In the genomic region with DNA sequence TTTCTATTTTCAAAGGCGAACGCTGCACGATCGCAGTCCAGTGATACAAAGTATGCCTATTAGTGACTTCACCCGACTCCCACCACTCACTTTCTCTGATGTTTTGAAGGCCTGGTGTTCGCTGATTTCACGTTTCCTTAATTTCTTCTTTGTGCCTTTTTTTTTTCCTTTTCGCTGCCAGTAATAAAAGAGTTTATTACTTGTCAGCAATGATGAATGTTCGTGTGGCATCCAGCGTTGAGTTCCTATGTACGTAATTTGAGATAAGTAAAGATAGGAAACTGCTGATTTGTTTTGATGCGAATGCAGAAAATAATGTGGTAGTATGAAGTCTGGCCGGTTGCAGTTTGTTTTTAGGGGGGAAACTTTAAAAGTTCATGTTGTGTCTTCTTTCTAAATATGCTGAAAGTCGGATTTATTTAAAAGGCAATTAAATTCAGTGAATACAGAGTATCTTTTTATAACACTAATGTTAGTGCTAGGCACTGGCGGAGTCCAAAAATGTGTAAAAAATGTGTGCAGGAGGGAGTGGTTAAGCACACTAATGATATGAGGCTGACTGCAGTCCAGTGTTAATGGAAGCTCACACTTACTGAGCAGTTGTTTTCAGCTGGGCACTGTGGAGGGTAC, we compare ENCODE assay signal across 8 cellular contexts. TPM values are rescaled to one million over a fixed set of nuclear protein-coding genes. Genes with fewer than 3 reads are reported as not detected.
DNase-seq lines count a peak whose midpoint lies in the region; ATAC-seq, FAIRE-seq and TF ChIP-seq lines count a peak whose summit lies in the region.

No MANE protein-coding gene starts in this region.

- no peak for ATAC-seq in esophagus mucosa

- H3K4me1 ChIP-seq in esophagus (ENCODE audit: control insufficient read depth in 2 of 2, insufficient read depth in 2 of 2, low read length in 1 of 2): no peaks in the 10 kb centered on the region

- no peak for FAIRE-seq in GM12892 (lab: Jason Lieb, UNC)

- WGBS in esophagus, 2 donors: 1 to 3% methylated on average over 15 of the region's 15 CpGs

- H3K27ac ChIP-seq in esophagus (ENCODE audit: low read depth in 2 of 2, low read length in 1 of 2): peak overlapping the region; percentile 91 to 98

- in situ Hi-C loops in SK-MEL-5 (cut with HindIII; ENCODE audit: low pct_unique_long_range_greater_than_20kb, low sequenced_read_pairs): no loop called here

- no peaks in the 10 kb centered on the region for H3K27me3 Mint-ChIP-seq in activated naive CD4-positive, alpha-beta T cell treated with anti-CD3 and anti-CD28 coated beads, Interleukin-2, amount 50 U/mL, for 24 hours
- no peaks in the 10 kb centered on the region for H3K27me3 Mint-ChIP-seq in nephron (ENCODE audit: low read depth)

- H3K27me3 ChIP-seq in esophagus (ENCODE audit: control insufficient read depth in 1 of 2, insufficient read depth in 2 of 2, low read length in 2 of 2): no peaks in the 10 kb centered on the region

- H3K4me3 ChIP-seq in esophagus (ENCODE audit: low read depth in 1 of 2, low read length in 2 of 2): peak overlapping the region; percentile 87 to 97

- no peaks in the 10 kb centered on the region for H3K9me3 Mint-ChIP-seq in activated naive CD4-positive, alpha-beta T cell treated with anti-CD3 and anti-CD28 coated beads, Interleukin-2, amount 50 U/mL, for 24 hours
- no peaks in the 10 kb centered on the region for H3K9me3 Mint-ChIP-seq in nephron

- H3K27ac Mint-ChIP-seq in activated naive CD4-positive, alpha-beta T cell treated with anti-CD3 and anti-CD28 coated beads, Interleukin-2, amount 50 U/mL, for 24 hours: peak overlapping the region; percentile 3
- peak overlapping the region; percentile 78 to 94 (median 89) for H3K27ac Mint-ChIP-seq in nephron

- DNase-seq in activated naive CD4-positive, alpha-beta T cell treated with Interleukin-2 at 50 U/mL for 16 hours: no peak
- DNase-seq in SK-MEL-5 (ENCODE audit: low read depth, low spot score): peak; percentile 10
- DNase-seq in GM12892 (ENCODE audit: insufficient read length): no peak
- DNase-seq in activated CD4-positive, alpha-beta T cell treated with anti-CD3 and anti-CD28 coated beads, Interleukin-2, amount 50 U/mL, for 1 hour: no peak

- no peak for TF ChIP-seq CTCF in nephron (IDR thresholded peaks at IDR 0.05; ENCODE audit: unreplicated experiment in 3 of 3)

- H3K9me3 ChIP-seq in esophagus (ENCODE audit: control insufficient read depth in 2 of 2, insufficient read depth in 1 of 2, low read depth in 1 of 2, low read length in 1 of 2): no peaks in the 10 kb centered on the region

- H3K36me3 ChIP-seq in esophagus (ENCODE audit: control insufficient read depth in 2 of 2, insufficient read depth in 2 of 2, low read length in 1 of 2): no peaks in the 10 kb centered on the region

- H3K36me3 Mint-ChIP-seq in activated naive CD4-positive, alpha-beta T cell treated with anti-CD3 and anti-CD28 coated beads, Interleukin-2, amount 50 U/mL, for 24 hours: no peaks in the 10 kb centered on the region
- H3K36me3 Mint-ChIP-seq in nephron (ENCODE audit: low read depth): peaks cover 17% of the 10 kb centered on the region

- H3K4me3 Mint-ChIP-seq in activated naive CD4-positive, alpha-beta T cell treated with anti-CD3 and anti-CD28 coated beads, Interleukin-2, amount 50 U/mL, for 24 hours: peak overlapping the region; percentile 86
- H3K4me3 Mint-ChIP-seq in nephron: peak overlapping the region; percentile 91 to 94 (median 92)

- H3K4me1 Mint-ChIP-seq in activated naive CD4-positive, alpha-beta T cell treated with anti-CD3 and anti-CD28 coated beads, Interleukin-2, amount 50 U/mL, for 24 hours: peaks cover 30% of the 10 kb centered on the region
- peaks cover 38% of the 10 kb centered on the region for H3K4me1 Mint-ChIP-seq in nephron

- TF ChIP-seq POLR2A in GM12892 (IDR thresholded peaks at IDR 0.05; ENCODE audit: low read depth, low read length): no peak

RNA-seq across cellular contexts. Expression of a gene that starts 0.8 kb away (rescaled TPM):
- 37.7 and 39.4 TPM in 2 replicates for total RNA-seq in SK-MEL-5 (2014; rRNA removed; shearing (Covaris generic))
- polyA plus RNA-seq in SK-MEL-5 (2015; cell fraction: cytosol; rRNA removed): 21.1 and 30.4 TPM in 2 replicates
- 5.9 and 9.9 TPM in 2 replicates for polyA plus RNA-seq in SK-MEL-5 (2015; cell fraction: nucleus; rRNA removed)
- 1 to 10 TPM; 5.8 to 6.4 TPM for polyA plus RNA-seq in esophagus
- polyA plus RNA-seq in GM12892 (2012; ENCODE audit: missing spikeins): 12.8 TPM
- 10.4 TPM for total RNA-seq in esophagus mucosa

RNA-seq across cellular contexts. Expression of a gene that starts 14.2 kb away (rescaled TPM):
- total RNA-seq in SK-MEL-5 (2014; rRNA removed; shearing (Covaris generic)): 7.9 and 8.9 TPM in 2 replicates
- polyA plus RNA-seq in SK-MEL-5 (2015; cell fraction: cytosol; rRNA removed): 3.3 and 5.2 TPM in 2 replicates
- 38.9 and 39.8 TPM in 2 replicates for polyA plus RNA-seq in SK-MEL-5 (2015; cell fraction: nucleus; rRNA removed)
- polyA plus RNA-seq in esophagus: 1 to 10 TPM; 4.0 to 5.8 TPM
- polyA plus RNA-seq in GM12892 (2012; ENCODE audit: missing spikeins): 9.0 TPM
- 17.0 TPM for total RNA-seq in esophagus mucosa
